1 cellular context compared by ENCODE assay signal in the genomic region with DNA sequence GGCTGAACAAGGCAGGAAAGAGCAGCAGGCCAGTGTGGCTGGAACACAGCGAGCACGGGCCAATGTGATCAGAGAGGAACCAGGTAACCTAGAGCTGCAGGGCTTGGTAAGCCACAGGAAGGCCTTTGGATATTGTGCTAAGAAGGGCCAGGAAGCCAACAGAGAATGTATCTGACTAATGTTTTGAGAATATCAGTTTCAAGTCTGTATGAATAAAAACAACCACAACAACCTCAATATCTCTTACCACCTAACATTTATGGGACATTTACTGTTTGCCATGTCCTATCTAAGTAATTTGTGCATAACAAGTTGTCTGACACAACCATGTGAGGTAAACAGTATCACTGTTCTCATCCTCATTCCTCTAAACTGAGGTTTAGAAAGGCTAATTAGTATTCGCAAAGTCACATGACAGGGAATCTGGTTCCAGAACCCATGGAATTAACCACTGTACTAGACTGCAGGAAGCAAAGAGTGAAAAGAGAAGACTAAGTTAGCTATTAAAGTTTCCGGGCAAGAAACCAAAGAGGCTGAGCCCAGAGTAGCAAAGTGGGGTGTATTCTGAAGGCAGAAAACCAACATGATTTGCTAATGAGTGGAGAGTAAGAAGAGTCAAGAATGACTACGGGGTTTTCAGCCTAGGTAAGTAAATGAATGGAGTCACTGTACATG.
TF ChIP-seq lines count a peak whose summit lies in the region.

No MANE protein-coding gene starts in this region.

TF ChIP-seq in H1, 55 proteins besides CTCF, POLR2A, EP300 and RAD21:
- TF ChIP-seq SAP30 (IDR thresholded peaks at IDR 0.05; ENCODE audit: insufficient read depth, insufficient replicate concordance, low read length) = no peak
- TF ChIP-seq, protein P1, sequence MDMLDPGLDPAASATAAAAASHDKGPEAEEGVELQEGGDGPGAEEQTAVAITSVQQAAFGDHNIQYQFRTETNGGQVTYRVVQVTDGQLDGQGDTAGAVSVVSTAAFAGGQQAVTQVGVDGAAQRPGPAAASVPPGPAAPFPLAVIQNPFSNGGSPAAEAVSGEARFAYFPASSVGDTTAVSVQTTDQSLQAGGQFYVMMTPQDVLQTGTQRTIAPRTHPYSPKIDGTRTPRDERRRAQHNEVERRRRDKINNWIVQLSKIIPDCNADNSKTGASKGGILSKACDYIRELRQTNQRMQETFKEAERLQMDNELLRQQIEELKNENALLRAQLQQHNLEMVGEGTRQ (IDR thresholded peaks at IDR 0.05; ENCODE audit: low read length) = 0 out of 2 replicates have a peak, but pooled peaks have one; percentile 16
- no peak for TF ChIP-seq HDAC2 (IDR thresholded peaks at IDR 0.05; ENCODE audit: borderline replicate concordance in 1 of 2, low read depth in 2 of 2, low read length in 2 of 2)
TF ChIP-seq in H1: peak in this region for 1.
